In the genomic region with DNA sequence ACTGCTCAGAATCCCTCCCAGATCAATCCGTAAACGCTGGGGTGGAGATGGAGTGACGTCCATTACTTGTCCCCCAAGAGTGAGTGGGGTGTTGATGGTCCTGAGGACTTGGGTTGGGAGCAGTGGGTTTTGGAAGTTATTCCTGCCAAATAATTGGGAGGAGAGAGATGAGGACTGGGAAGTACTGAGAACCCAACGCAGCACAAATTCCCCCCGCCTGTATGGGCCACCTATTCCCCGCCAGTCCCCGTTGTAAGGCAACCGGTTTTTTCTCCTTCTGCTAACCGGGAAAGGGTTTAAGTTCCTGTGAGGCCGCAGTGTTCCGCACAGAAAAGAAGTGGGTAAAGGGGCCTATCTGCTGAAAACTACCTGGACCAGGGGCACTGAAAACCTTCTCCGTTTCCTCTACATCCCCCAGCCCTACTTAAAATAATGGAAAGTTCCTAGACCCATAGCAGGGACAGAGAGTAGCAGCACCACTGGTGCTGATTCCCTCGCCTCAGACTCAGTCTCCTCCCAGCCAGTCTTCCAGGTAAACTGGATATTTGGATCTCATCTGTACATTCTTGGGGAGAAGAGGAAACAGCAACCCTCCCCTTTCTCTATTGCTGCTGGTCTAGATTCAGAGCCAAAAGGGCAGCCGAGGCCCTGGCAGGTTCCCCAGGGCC, we compare ENCODE assay signal across 1 cellular context.
TF ChIP-seq lines count a peak whose summit lies in the region.

No MANE protein-coding gene starts in this region.

TF ChIP-seq in SK-N-SH, 30 proteins besides CTCF, POLR2A, EP300 and RAD21 (continued from another document):
- TF ChIP-seq, protein P1, sequence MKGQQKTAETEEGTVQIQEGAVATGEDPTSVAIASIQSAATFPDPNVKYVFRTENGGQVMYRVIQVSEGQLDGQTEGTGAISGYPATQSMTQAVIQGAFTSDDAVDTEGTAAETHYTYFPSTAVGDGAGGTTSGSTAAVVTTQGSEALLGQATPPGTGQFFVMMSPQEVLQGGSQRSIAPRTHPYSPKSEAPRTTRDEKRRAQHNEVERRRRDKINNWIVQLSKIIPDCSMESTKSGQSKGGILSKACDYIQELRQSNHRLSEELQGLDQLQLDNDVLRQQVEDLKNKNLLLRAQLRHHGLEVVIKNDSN (IDR thresholded peaks at IDR 0.05; ENCODE audit: borderline replicate concordance, low read depth), result no peak
- TF ChIP-seq TEAD4 (IDR thresholded peaks at IDR 0.05; ENCODE audit: borderline replicate concordance, insufficient read depth) (no peak), YY1 (IDR thresholded peaks at IDR 0.05; ENCODE audit: low read depth) (no peak), MXI1 (IDR thresholded peaks at IDR 0.05; ENCODE audit: low read depth, low read length) (no peak), EZH2phosphoT487 (IDR thresholded peaks at IDR 0.05; ENCODE audit: borderline replicate concordance, low read depth) (no peak), RFX5 (IDR thresholded peaks at IDR 0.05; ENCODE audit: low read length) (no peak), SIN3A (IDR thresholded peaks at IDR 0.05; ENCODE audit: borderline replicate concordance, low read depth, low read length) (no peak), MEF2A (IDR thresholded peaks at IDR 0.05; ENCODE audit: borderline replicate concordance, low read depth) (no peak), NRF1 (IDR thresholded peaks at IDR 0.05; ENCODE audit: low read depth, low read length) (no peak), SMC3 (IDR thresholded peaks at IDR 0.05; ENCODE audit: low read depth, low read length) (no peak)
- TF ChIP-seq, protein P2, sequence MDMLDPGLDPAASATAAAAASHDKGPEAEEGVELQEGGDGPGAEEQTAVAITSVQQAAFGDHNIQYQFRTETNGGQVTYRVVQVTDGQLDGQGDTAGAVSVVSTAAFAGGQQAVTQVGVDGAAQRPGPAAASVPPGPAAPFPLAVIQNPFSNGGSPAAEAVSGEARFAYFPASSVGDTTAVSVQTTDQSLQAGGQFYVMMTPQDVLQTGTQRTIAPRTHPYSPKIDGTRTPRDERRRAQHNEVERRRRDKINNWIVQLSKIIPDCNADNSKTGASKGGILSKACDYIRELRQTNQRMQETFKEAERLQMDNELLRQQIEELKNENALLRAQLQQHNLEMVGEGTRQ (IDR thresholded peaks at IDR 0.05; ENCODE audit: borderline replicate concordance, low read depth, low read length), result no peak
- TF ChIP-seq, protein P3, sequence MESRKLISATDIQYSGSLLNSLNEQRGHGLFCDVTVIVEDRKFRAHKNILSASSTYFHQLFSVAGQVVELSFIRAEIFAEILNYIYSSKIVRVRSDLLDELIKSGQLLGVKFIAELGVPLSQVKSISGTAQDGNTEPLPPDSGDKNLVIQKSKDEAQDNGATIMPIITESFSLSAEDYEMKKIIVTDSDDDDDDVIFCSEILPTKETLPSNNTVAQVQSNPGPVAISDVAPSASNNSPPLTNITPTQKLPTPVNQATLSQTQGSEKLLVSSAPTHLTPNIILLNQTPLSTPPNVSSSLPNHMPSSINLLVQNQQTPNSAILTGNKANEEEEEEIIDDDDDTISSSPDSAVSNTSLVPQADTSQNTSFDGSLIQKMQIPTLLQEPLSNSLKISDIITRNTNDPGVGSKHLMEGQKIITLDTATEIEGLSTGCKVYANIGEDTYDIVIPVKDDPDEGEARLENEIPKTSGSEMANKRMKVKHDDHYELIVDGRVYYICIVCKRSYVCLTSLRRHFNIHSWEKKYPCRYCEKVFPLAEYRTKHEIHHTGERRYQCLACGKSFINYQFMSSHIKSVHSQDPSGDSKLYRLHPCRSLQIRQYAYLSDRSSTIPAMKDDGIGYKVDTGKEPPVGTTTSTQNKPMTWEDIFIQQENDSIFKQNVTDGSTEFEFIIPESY (IDR thresholded peaks at IDR 0.05; ENCODE audit: borderline replicate concordance, low read depth), result no peak
- TF ChIP-seq, protein P4, sequence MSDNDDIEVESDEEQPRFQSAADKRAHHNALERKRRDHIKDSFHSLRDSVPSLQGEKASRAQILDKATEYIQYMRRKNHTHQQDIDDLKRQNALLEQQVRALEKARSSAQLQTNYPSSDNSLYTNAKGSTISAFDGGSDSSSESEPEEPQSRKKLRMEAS (IDR thresholded peaks at IDR 0.05; ENCODE audit: low read depth), result no peak
TF ChIP-seq in SK-N-SH: peak in this region for 0.
